In the genomic region with DNA sequence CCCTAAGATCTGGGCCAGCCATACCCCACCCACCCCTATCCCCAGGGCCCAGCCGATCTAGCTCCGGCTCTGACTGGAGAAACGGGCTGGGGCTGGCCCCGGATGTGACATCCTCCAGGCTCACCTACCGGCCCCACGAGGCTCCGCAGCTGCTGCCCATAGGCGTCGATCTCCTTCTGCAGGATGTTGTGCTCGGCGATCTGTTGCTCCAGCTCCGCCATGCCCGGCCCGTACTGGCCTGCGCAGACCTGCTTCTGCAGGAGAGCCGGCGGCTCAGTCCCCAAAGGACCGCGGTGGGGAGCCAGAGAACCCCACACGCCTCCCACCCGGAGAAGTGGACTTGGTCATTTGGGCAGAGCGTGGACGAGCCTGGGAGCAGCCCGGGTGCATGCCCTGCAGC, we compare ENCODE assay signal across 1 cellular context.
TF ChIP-seq lines count a peak whose summit lies in the region.

No MANE protein-coding gene starts in this region.

TF ChIP-seq in K562, 482 proteins besides CTCF, POLR2A, EP300 and RAD21:
- peak; percentile 24 for TF ChIP-seq PCBP1 (IDR thresholded peaks at IDR 0.05; ENCODE audit: low read depth, low read length, poor library complexity, severe bottlenecking)
- TF ChIP-seq, protein P1, sequence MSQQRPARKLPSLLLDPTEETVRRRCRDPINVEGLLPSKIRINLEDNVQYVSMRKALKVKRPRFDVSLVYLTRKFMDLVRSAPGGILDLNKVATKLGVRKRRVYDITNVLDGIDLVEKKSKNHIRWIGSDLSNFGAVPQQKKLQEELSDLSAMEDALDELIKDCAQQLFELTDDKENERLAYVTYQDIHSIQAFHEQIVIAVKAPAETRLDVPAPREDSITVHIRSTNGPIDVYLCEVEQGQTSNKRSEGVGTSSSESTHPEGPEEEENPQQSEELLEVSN (IDR thresholded peaks at IDR 0.05; ENCODE audit: borderline replicate concordance in 1 of 2, extremely low read depth in 1 of 2, insufficient read depth in 1 of 2, insufficient read length in 1 of 2, low read depth in 1 of 2, low read length in 1 of 2, poor library complexity in 1 of 2, severe bottlenecking in 1 of 2), result peak in 1 of 2 experiments; percentile 36
- TF ChIP-seq, protein P2, sequence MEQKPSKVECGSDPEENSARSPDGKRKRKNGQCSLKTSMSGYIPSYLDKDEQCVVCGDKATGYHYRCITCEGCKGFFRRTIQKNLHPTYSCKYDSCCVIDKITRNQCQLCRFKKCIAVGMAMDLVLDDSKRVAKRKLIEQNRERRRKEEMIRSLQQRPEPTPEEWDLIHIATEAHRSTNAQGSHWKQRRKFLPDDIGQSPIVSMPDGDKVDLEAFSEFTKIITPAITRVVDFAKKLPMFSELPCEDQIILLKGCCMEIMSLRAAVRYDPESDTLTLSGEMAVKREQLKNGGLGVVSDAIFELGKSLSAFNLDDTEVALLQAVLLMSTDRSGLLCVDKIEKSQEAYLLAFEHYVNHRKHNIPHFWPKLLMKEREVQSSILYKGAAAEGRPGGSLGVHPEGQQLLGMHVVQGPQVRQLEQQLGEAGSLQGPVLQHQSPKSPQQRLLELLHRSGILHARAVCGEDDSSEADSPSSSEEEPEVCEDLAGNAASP (IDR thresholded peaks at IDR 0.05), result no peak
